ENCODE assay signal across 8 cellular contexts in genomic region chr7:36153571-36154097, GRCh38. TPM values are rescaled to one million over a fixed set of nuclear protein-coding genes. Genes with fewer than 3 reads are reported as not detected.
DNase-seq lines count a peak whose midpoint lies in the region; ATAC-seq, FAIRE-seq and TF ChIP-seq lines count a peak whose summit lies in the region.

No MANE protein-coding gene starts in this region.

- H3K27me3 ChIP-seq in H7 (ENCODE audit: control insufficient read depth, insufficient read depth, low read length) (peaks cover 18% of the 10 kb centered on the region; the same call in 1 of the 2 replicates), K562 (ENCODE audit: control insufficient read depth in 2 of 2, insufficient read depth in 2 of 2, low read length in 2 of 2) (peaks cover 0 to 6% of the 10 kb centered on the region in 2 experiments; a peak in 1 of 5 replicates), kidney epithelial cell (ENCODE audit: control insufficient read depth, insufficient read depth, low read length) (no peaks in the 10 kb centered on the region)

- TF ChIP-seq POLR2A in NB4 (IDR thresholded peaks at IDR 0.05; ENCODE audit: extremely low read depth, insufficient read length): no peak
- TF ChIP-seq POLR2A in K562 (conservative IDR thresholded peaks at IDR 0.05): no peak

- H3K4me1 Mint-ChIP-seq in stimulated activated effector memory CD8-positive, alpha-beta T cell treated with anti-CD3 and anti-CD28 coated beads, Interleukin-12 subunit alpha, Interleukin-12 subunit beta, amount 100 ng/mL, for 72 hours: peaks cover 14% of the 10 kb centered on the region

- POLR2A ChIA-PET in K562 (lab: Yijun Ruan, JAX): interaction anchor here (0.5 to 0.7 kb wide), 2 partner anchors 38 to 146 kb away, joined by 3 read pairs; no protein-coding TSS in a partner anchor

- TF ChIP-seq EP300 in K562 (IDR thresholded peaks at IDR 0.05; ENCODE audit: low read length): no peak

- H3K27ac ChIP-seq in K562 (ENCODE audit: extremely low read depth, low read depth, low read length): no peak overlapping the region

- WGBS in K562 (ENCODE audit: insufficient coverage, low coverage, missing lambda C conversion rate): 14% methylated on average over 26 of the region's 32 CpGs

- FAIRE-seq in K562 (lab: Jason Lieb, UNC) (no peak), frontal cortex (lab: Jason Lieb, UNC) (no peak)

- peak overlapping the region; percentile 84 for H2AFZ ChIP-seq in K562 (ENCODE audit: low read depth, low read length)

- H3K9me3 ChIP-seq in K562 (replicated peaks; ENCODE audit: control insufficient read depth, insufficient read depth, low read depth, low read length): no peaks in the 10 kb centered on the region

- no peak for ATAC-seq in K562
- ATAC-seq in stimulated activated effector memory CD8-positive, alpha-beta T cell treated with anti-CD3 and anti-CD28 coated beads, Interleukin-12 subunit alpha, Interleukin-12 subunit beta, amount 100 ng/mL, for 72 hours: peak; percentile 1

- peaks cover 7 to 26% of the 10 kb centered on the region in 2 experiments; a peak in 4 of 5 replicates for H3K4me1 ChIP-seq in K562 (replicated peaks in 1 of 2; ENCODE audit: control insufficient read depth in 2 of 2, insufficient read depth in 2 of 2, low read length in 2 of 2)

- H3K4me2 ChIP-seq in K562 (ENCODE audit: insufficient read depth, low read length): peak overlapping the region; percentile 38

- H3K79me2 ChIP-seq in K562 (ENCODE audit: control insufficient read depth, insufficient read depth, low read length): no peaks in the 10 kb centered on the region

- peak overlapping the region; percentile 69 for H3K4me3 Mint-ChIP-seq in stimulated activated effector memory CD8-positive, alpha-beta T cell treated with anti-CD3 and anti-CD28 coated beads, Interleukin-12 subunit alpha, Interleukin-12 subunit beta, amount 100 ng/mL, for 72 hours

- BruUV-seq in K562 (replicated peaks; lab: Mats Ljungman, UMichigan): no TSS peak

- no peaks in the 10 kb centered on the region for H3K9me3 Mint-ChIP-seq in stimulated activated effector memory CD8-positive, alpha-beta T cell treated with anti-CD3 and anti-CD28 coated beads, Interleukin-12 subunit alpha, Interleukin-12 subunit beta, amount 100 ng/mL, for 72 hours

- TF ChIP-seq RAD21 in K562 (CRISPR knock-in tag; conservative IDR thresholded peaks at IDR 0.05 in 1 of 2, IDR thresholded peaks at IDR 0.05 in 1 of 2): no peak

- no peaks in the 10 kb centered on the region for H3K9me1 ChIP-seq in K562 (ENCODE audit: control insufficient read depth, insufficient read depth, low read length)

- peaks cover 4% of the 10 kb centered on the region for H3K36me3 Mint-ChIP-seq in stimulated activated effector memory CD8-positive, alpha-beta T cell treated with anti-CD3 and anti-CD28 coated beads, Interleukin-12 subunit alpha, Interleukin-12 subunit beta, amount 100 ng/mL, for 72 hours

- peak overlapping the region; percentile 54 to 93; a peak in 3 of 4 replicates for H3K9ac ChIP-seq in K562 (ENCODE audit: insufficient read depth in 1 of 2, low read depth in 2 of 2, low read length in 2 of 2)

- intact Hi-C loops in K562 (cut with micrococcal nuclease): no loop called here

- H3K27ac Mint-ChIP-seq in stimulated activated effector memory CD8-positive, alpha-beta T cell treated with anti-CD3 and anti-CD28 coated beads, Interleukin-12 subunit alpha, Interleukin-12 subunit beta, amount 100 ng/mL, for 72 hours: no peak overlapping the region

- H3K36me3 ChIP-seq in H7 (replicated peaks; ENCODE audit: control insufficient read depth, insufficient read depth, low read length): no peaks in the 10 kb centered on the region
- H3K36me3 ChIP-seq in K562 (ENCODE audit: control insufficient read depth, insufficient read depth, low read length): no peaks in the 10 kb centered on the region
- H3K36me3 ChIP-seq in kidney epithelial cell (ENCODE audit: control insufficient read depth, insufficient read depth, low read length): no peaks in the 10 kb centered on the region

- 0 out of 2 replicates have a peak, but pooled peaks cover 3% of the 10 kb centered on the region for H4K20me1 ChIP-seq in K562 (replicated peaks; ENCODE audit: control insufficient read depth, insufficient read depth, low read length)

- in situ Hi-C loops in K562 (cut with MboI): no loop called here

- CTCF ChIA-PET in K562 (lab: Yijun Ruan, JAX; ENCODE audit: low intra/inter-chr PET ratio): interaction anchor here (0.6 kb wide), 1 partner anchor 134 kb away, joined by 3 read pairs; no protein-coding TSS in a partner anchor

- DNase-seq in EL (peak; percentile 10), H7 (peak; percentile 66), NB4 (ENCODE audit: low read depth) (no peak), K562 (ENCODE audit: extremely low read depth in 1 of 4, low spot score in 3 of 4) (peak in 1 of 4 experiments; percentile 25), kidney epithelial cell (ENCODE audit: low read depth) (no peak), frontal cortex (ENCODE audit: low spot score in 2 of 2) (no peak)
- peak; percentile 24 to 62 for DNase-seq in stimulated activated effector memory CD8-positive, alpha-beta T cell treated with anti-CD3 and anti-CD28 coated beads, Interleukin-12 subunit alpha, Interleukin-12 subunit beta, amount 100 ng/mL, for 72 hours (ENCODE audit: low spot score in 2 of 2)
- no peak for DNase-seq in central memory CD4-positive, alpha-beta T cell

- H3K4me3 ChIP-seq in H7 (ENCODE audit: insufficient read depth, low read depth, low read length) (peak overlapping the region; percentile 69), NB4 (ENCODE audit: low read depth, low read length) (peak overlapping the region; percentile 60), K562 (peak overlapping the region; percentile 57), kidney epithelial cell (ENCODE audit: low read depth, low read length) (peak overlapping the region; percentile 61)

- TF ChIP-seq CTCF in NB4 (IDR thresholded peaks at IDR 0.05; ENCODE audit: low read depth, low read length): no peak
- no peak for TF ChIP-seq CTCF in K562 (IDR thresholded peaks at IDR 0.05 in 2 of 3, conservative IDR thresholded peaks at IDR 0.05 in 1 of 3; ENCODE audit: insufficient read depth in 2 of 3, low read depth in 1 of 3, low read length in 3 of 3)
- TF ChIP-seq CTCF in kidney epithelial cell (IDR thresholded peaks at IDR 0.05; ENCODE audit: insufficient read depth, low read length, poor library complexity, severe bottlenecking): no peak

TF ChIP-seq in K562, 482 proteins besides CTCF, POLR2A, EP300 and RAD21 (continues in another document):
- peak; percentile 11 for TF ChIP-seq SAP30 (IDR thresholded peaks at IDR 0.05; ENCODE audit: borderline replicate concordance, insufficient read depth, low read depth, low read length, poor library complexity, severe bottlenecking)
- peak; percentile 9 for TF ChIP-seq KDM5B (IDR thresholded peaks at IDR 0.05; ENCODE audit: insufficient replicate concordance, low read depth, low read length)
- TF ChIP-seq PRDM10 (IDR thresholded peaks at IDR 0.05; ENCODE audit: partially characterized antibody): peak; percentile 78
- TF ChIP-seq ZBTB7A (IDR thresholded peaks at IDR 0.05; ENCODE audit: borderline replicate concordance, control insufficient read depth, low read depth, low read length): peak; percentile 47; the same call in 1 of the 2 replicates
- TF ChIP-seq ZFX (CRISPR knock-in tag; IDR thresholded peaks at IDR 0.05): peak; percentile 6; the same call in 1 of the 2 replicates

RNA-seq across cellular contexts. Expression of gene EEPD1, which starts 0.6 kb away (rescaled TPM):
- 9.8 and 13.0 TPM in 2 replicates for total RNA-seq in H7 (2014; rRNA removed; shearing (Covaris generic))
- total RNA-seq in K562 (2011; cell fraction: chromatin; rRNA removed; ENCODE audit: low replicate concordance): 0.77 and 1.5 TPM in 2 replicates
- 1.3 and 1.5 TPM in 2 replicates for total RNA-seq in K562 (2011; cell fraction: nucleolus; rRNA removed)
- total RNA-seq in K562 (2011; cell fraction: nucleoplasm; rRNA removed): 1.0 and 1.2 TPM in 2 replicates
- total RNA-seq in K562 (2014; rRNA removed) (0.78 and 1.5 TPM in 2 replicates), K562 (2014; rRNA removed; fragmentation: Illumina TruSeq; extraction: Trizol) (0.38 and 0.84 TPM in 2 replicates), K562 (2015; rRNA removed; fragmentation: Illumina TruSeq; extraction: Trizol) (0.68 and 0.76 TPM in 2 replicates), K562 (2021) (0.71 and 1.9 TPM in 2 replicates), kidney epithelial cell (7.8 and 8.7 TPM in 2 replicates), frontal cortex (13.9 TPM)
- polyA plus RNA-seq in K562 (2011; rRNA removed) (0.33 and 0.42 TPM in 2 replicates), K562 (2014; fragmentation: Illumina TruSeq; extraction: Trizol) (0.70 and 0.75 TPM in 2 replicates), K562 (2014; fragmentation: Nextera tagmentation; extraction: Ambion mirVana) (under 1 TPM in 1 of 2 experiments, not detected in 1; 0.01 TPM), K562 (2014; rRNA removed) (0.85 and 1.1 TPM in 2 replicates)
- 0.22 and 0.52 TPM in 2 replicates for polyA plus RNA-seq in K562 (2011; cell fraction: cytosol; rRNA removed)
- polyA plus RNA-seq in K562 (2011; cell fraction: nucleus; rRNA removed): 0.67 and 0.71 TPM in 2 replicates
- 0.72 and 0.91 TPM in 2 replicates for polyA plus RNA-seq in K562 (2012)
- 0.21 and 0.46 TPM in 2 replicates for polyA minus RNA-seq in K562 (2011; rRNA and poly(A)+ RNA removed)
- polyA minus RNA-seq in K562 (2011; cell fraction: cytosol; rRNA and poly(A)+ RNA removed): 0.82 TPM in 1 of 2 replicates, not detected in the other
- 0.81 and 1.1 TPM in 2 replicates for polyA minus RNA-seq in K562 (2011; cell fraction: nucleus; rRNA and poly(A)+ RNA removed)

Comparison
In these comparisons a context has a peak if more than half of its experiments do, and no peak if none do; other contexts are left out.
1. DNase-seq: peak in EL (single experiment), H7 (single experiment) and stimulated activated effector memory CD8-positive, alpha-beta T cell treated with anti-CD3 and anti-CD28 coated beads, Interleukin-12 subunit alpha, Interleukin-12 subunit beta, amount 100 ng/mL, for 72 hours (2 of 2); none in NB4 (single experiment), kidney epithelial cell (single experiment), central memory CD4-positive, alpha-beta T cell (single experiment) and frontal cortex (0 of 2).
2. Peak in every context shown above with its lines, with median percentiles within 50 percentile points of each other: H3K4me3 ChIP-seq.